ENCODE assay signal across 8 cellular contexts in genomic region chr14:54567224-54567633, GRCh38. TPM values are rescaled to one million over a fixed set of nuclear protein-coding genes. Genes with fewer than 3 reads are reported as not detected.
DNase-seq lines count a peak whose midpoint lies in the region; ATAC-seq and TF ChIP-seq lines count a peak whose summit lies in the region.

No MANE protein-coding gene starts in this region.

- H3K4ac ChIP-seq in mesendoderm (ENCODE audit: low read depth, low read length), result peak overlapping the region; percentile 65

- no CpG with 5 or more reads among the region's 31 CpGs for WGBS in mesendoderm (ENCODE audit: extremely low coverage, insufficient coverage, low lambda C conversion rate)
- under 1% methylated on average over 31 of the region's 31 CpGs for WGBS in urinary bladder

- peak overlapping the region; percentile 38 for H2AFZ ChIP-seq in MM.1S (ENCODE audit: low read length)

- peak overlapping the region; percentile 52 for H3K18ac ChIP-seq in mesendoderm (ENCODE audit: low read length)

- no peak for ATAC-seq in HG02973 (IDR thresholded peaks at IDR 0.05; ENCODE audit: unreplicated experiment)

- H4K20me1 ChIP-seq in MM.1S (ENCODE audit: insufficient read depth, low read length), result no peaks in the 10 kb centered on the region

- no peak overlapping the region for H2BK5ac ChIP-seq in mesendoderm (ENCODE audit: low read length)

- no peaks in the 10 kb centered on the region for H3K36me3 ChIP-seq in MM.1S (replicated peaks; ENCODE audit: insufficient read depth, low read length)
- H3K36me3 ChIP-seq in mesendoderm (ENCODE audit: control insufficient read depth, insufficient read depth, low read length), result no peaks in the 10 kb centered on the region
- H3K36me3 ChIP-seq in urinary bladder (ENCODE audit: insufficient read depth), result no peaks in the 10 kb centered on the region

- peak overlapping the region; percentile 23; the same call in 1 of the 2 replicates for H3K27ac ChIP-seq in MM.1S (ENCODE audit: low read length)
- peak overlapping the region; percentile 81 for H3K27ac ChIP-seq in cingulate gyrus (ENCODE audit: low read depth, low read length)
- peak overlapping the region; percentile 90 for H3K27ac ChIP-seq in mesendoderm (ENCODE audit: low read depth, low read length)
- peak overlapping the region; percentile 96 for H3K27ac ChIP-seq in urinary bladder (ENCODE audit: low read depth)

- no peak overlapping the region for H3K23ac ChIP-seq in mesendoderm (ENCODE audit: low read length)

- no peaks in the 10 kb centered on the region for H3K79me2 ChIP-seq in MM.1S (ENCODE audit: low read length)
- peaks cover 12% of the 10 kb centered on the region for H3K79me2 ChIP-seq in mesendoderm (ENCODE audit: control insufficient read depth, insufficient read depth, low read length)

- H3K4me1 ChIP-seq in MM.1S (ENCODE audit: low read length), result no peaks in the 10 kb centered on the region
- peaks cover 4% of the 10 kb centered on the region for H3K4me1 ChIP-seq in mesendoderm (ENCODE audit: control insufficient read depth, low read depth, low read length)
- no peaks in the 10 kb centered on the region for H3K4me1 ChIP-seq in urinary bladder (ENCODE audit: insufficient read depth)

- H4K5ac ChIP-seq in mesendoderm (ENCODE audit: low read length), result no peak overlapping the region

- H3K9ac ChIP-seq in MM.1S (ENCODE audit: low read length) (peak overlapping the region; percentile 33; the same call in 1 of the 2 replicates), mesendoderm (ENCODE audit: low read length) (peak overlapping the region; percentile 42)

- peak overlapping the region; percentile 15 for H2BK120ac ChIP-seq in mesendoderm (ENCODE audit: low read depth, low read length)

- H3K9me2 ChIP-seq in MM.1S (replicated peaks; ENCODE audit: insufficient read depth, low read length), result no peaks in the 10 kb centered on the region

- DNase-seq in NCI-H748 (lab: John Stamatoyannopoulos, UW; ENCODE audit: unreplicated experiment) (peak; percentile 50), NCI-H748 treated with DMSO at 0.1 percent for 48 hours (lab: John Stamatoyannopoulos, UW) (no peak), MM.1S (no peak), mesendoderm (peak; percentile 74), NCI-H146 treated with DMSO at 0.1 percent for 48 hours (lab: John Stamatoyannopoulos, UW; ENCODE audit: unreplicated experiment) (no peak)

- H3K4me3 ChIP-seq in MM.1S (ENCODE audit: low read length) (peak overlapping the region; percentile 59), mesendoderm (ENCODE audit: low read length) (peak overlapping the region; percentile 53), urinary bladder (ENCODE audit: low read depth, low read length) (peak overlapping the region; percentile 75)

- H2BK15ac ChIP-seq in mesendoderm (replicated peaks; ENCODE audit: low read depth), result no peak overlapping the region

- H3K9me3 ChIP-seq in MM.1S (replicated peaks; ENCODE audit: insufficient read depth, low read length), result no peaks in the 10 kb centered on the region

- H3K4me2 ChIP-seq in MM.1S (ENCODE audit: low read depth, low read length) (peak overlapping the region; percentile 77), mesendoderm (ENCODE audit: low read length) (peak overlapping the region; percentile 64)

- H3K27me3 ChIP-seq in MM.1S (replicated peaks; ENCODE audit: insufficient read depth, low read length) (no peaks in the 10 kb centered on the region), mesendoderm (ENCODE audit: insufficient read depth, low read length, poor library complexity) (no peaks in the 10 kb centered on the region)

- peak overlapping the region; percentile 87 for H3K56ac ChIP-seq in mesendoderm (ENCODE audit: low read length)

- H2AK5ac ChIP-seq in mesendoderm (ENCODE audit: low read length), result no peak overlapping the region

- H3F3A ChIP-seq in MM.1S (ENCODE audit: insufficient read depth, low read length), result peaks cover 15% of the 10 kb centered on the region; the same call in 1 of the 2 replicates

- H4K8ac ChIP-seq in mesendoderm (ENCODE audit: low read depth, low read length), result no peak overlapping the region

- peaks cover 1% of the 10 kb centered on the region for H3K79me1 ChIP-seq in mesendoderm (ENCODE audit: low read length)

- no peak for TF ChIP-seq CTCF in MM.1S (IDR thresholded peaks at IDR 0.05; ENCODE audit: low read length)

RNA-seq across cellular contexts. Expression of gene SAMD4A, which starts 0.3 kb away (rescaled TPM):
- 20.2 TPM for polyA plus RNA-seq in mesendoderm (2013, experiment 1 of 2)
- polyA plus RNA-seq in mesendoderm (2013, experiment 2 of 2), result 20.1 TPM
- total RNA-seq in urinary bladder, result 58.5 TPM
- 16.0 TPM for polyA plus RNA-seq in urinary bladder

RNA-seq across cellular contexts. Expression of gene CGRRF1, which starts 57.5 kb away (rescaled TPM):
- 16.5 TPM for polyA plus RNA-seq in mesendoderm (2013, experiment 1 of 2)
- 16.1 TPM for polyA plus RNA-seq in mesendoderm (2013, experiment 2 of 2)
- total RNA-seq in urinary bladder, result 28.3 TPM
- 17.0 TPM for polyA plus RNA-seq in urinary bladder

Comparison
In these comparisons a context has a peak if more than half of its experiments do, and no peak if none do; other contexts are left out.
1. DNase-seq: peak in NCI-H748 (single experiment) and mesendoderm (single experiment); none in NCI-H748 treated with DMSO at 0.1 percent for 48 hours (single experiment), MM.1S (single experiment) and NCI-H146 treated with DMSO at 0.1 percent for 48 hours (single experiment).
2. H3K27ac ChIP-seq: peak in every context shown above with its lines; median percentile 96 in urinary bladder; 90 in mesendoderm; 81 in cingulate gyrus; 23 in MM.1S.
3. Peak in every context shown above with its lines, with median percentiles within 50 percentile points of each other: H3K4me3 ChIP-seq.